In genomic region chr21:45294509-45295291, GRCh38 we compare ENCODE assay signal across 9 cellular contexts. TPM values are rescaled to one million over a fixed set of nuclear protein-coding genes. Genes with fewer than 3 reads are reported as not detected.
A peak's percentile ranks its signal among the peaks of the same experiment; 100 is the strongest.
DNase-seq lines count a peak whose midpoint lies in the region; ATAC-seq and TF ChIP-seq lines count a peak whose summit lies in the region.
"Had no signal": no experiment of that assay in that cellular context is flagged by ENCODE, and none has a peak within 500 bp of the region (broad histone marks: within the 10 kb centered on the region; RNA-seq: fewer than 3 reads in every experiment).

No MANE protein-coding gene starts in this region.

- no TSS peak for BruUV-seq in Calu3 (replicated peaks; lab: Mats Ljungman, UMichigan)

- 42 to 57% (median 53%) methylated on average over 36 to 40 of the region's 40 CpGs for WGBS in stomach, 5 donors

- H3K27ac ChIP-seq in stomach = peak overlapping the region; percentile 88 to 93 (median 90)

- H3K36me3 Mint-ChIP-seq in HFFc6 (ENCODE audit: low read depth) = peaks cover 23% of the 10 kb centered on the region
- peaks cover 31% of the 10 kb centered on the region for H3K36me3 Mint-ChIP-seq in brain
- H3K36me3 Mint-ChIP-seq in Calu3 (ENCODE audit: insufficient read depth, unreplicated experiment) = peaks cover 9% of the 10 kb centered on the region

- H3K9me3 Mint-ChIP-seq in HFFc6 (peaks cover 10% of the 10 kb centered on the region; the same call in 1 of the 2 replicates), brain (peaks cover 4 to 10% (median 8%) of the 10 kb centered on the region in 5 experiments), Calu3 (ENCODE audit: low read depth, unreplicated experiment) (no peaks in the 10 kb centered on the region)
- H3K9me3 Mint-ChIP-seq: activated naive CD8-positive, alpha-beta T cell treated with anti-CD3 and anti-CD28 coated beads, Interleukin-2, amount 50 U/mL, for 24 hours had no signal

- peak overlapping the region; percentile 92 for H3K27ac Mint-ChIP-seq in HFFc6
- H3K27ac Mint-ChIP-seq in brain = peak overlapping the region in 4 of 5 experiments; percentile 66 to 92 (median 78)
- H3K27ac Mint-ChIP-seq in Calu3 (ENCODE audit: unreplicated experiment) = no peak overlapping the region
- H3K27ac Mint-ChIP-seq: activated naive CD8-positive, alpha-beta T cell treated with anti-CD3 and anti-CD28 coated beads, Interleukin-2, amount 50 U/mL, for 24 hours had no signal

- TF ChIP-seq EP300 in stomach (IDR thresholded peaks at IDR 0.05) = peak; percentile 97

- H3K27me3 Mint-ChIP-seq in HFFc6 (ENCODE audit: insufficient read depth) = peaks cover 11% of the 10 kb centered on the region
- no peaks in the 10 kb centered on the region for H3K27me3 Mint-ChIP-seq in brain
- H3K27me3 Mint-ChIP-seq in Calu3 (ENCODE audit: unreplicated experiment) = no peaks in the 10 kb centered on the region

- CTCF ChIA-PET in Calu3 (lab: Charles Lee) = no interaction called here

- H3K9me3 ChIP-seq in stomach = no peaks in the 10 kb centered on the region

- ATAC-seq in HG03439 (IDR thresholded peaks at IDR 0.05; ENCODE audit: unreplicated experiment) = no peak
- ATAC-seq: activated naive CD8-positive, alpha-beta T cell treated with anti-CD3 and anti-CD28 coated beads, Interleukin-2, amount 50 U/mL, for 24 hours had no signal

- H3K4me1 Mint-ChIP-seq in HFFc6 (ENCODE audit: low read depth) (peaks cover 75% of the 10 kb centered on the region), brain (peaks cover 59% of the 10 kb centered on the region), Calu3 (ENCODE audit: low read depth, unreplicated experiment) (no peaks in the 10 kb centered on the region)

- TF ChIP-seq CTCF in HFFc6 (IDR thresholded peaks at IDR 0.05) (no peak), brain (conservative IDR thresholded peaks at IDR 0.05) (no peak), stomach (IDR thresholded peaks at IDR 0.05) (no peak), Calu3 (IDR thresholded peaks at IDR 0.05; ENCODE audit: unreplicated experiment) (no peak)

- H3K4me3 Mint-ChIP-seq in HFFc6 (peak overlapping the region; percentile 74), brain (peak overlapping the region in 4 of 5 experiments; percentile 12 to 74 (median 52)), Calu3 (ENCODE audit: low read depth, unreplicated experiment) (no peak overlapping the region)
- H3K4me3 Mint-ChIP-seq: activated naive CD8-positive, alpha-beta T cell treated with anti-CD3 and anti-CD28 coated beads, Interleukin-2, amount 50 U/mL, for 24 hours had no signal

- H3K36me3 ChIP-seq in stomach = no peaks in the 10 kb centered on the region

- intact Hi-C loops in stomach (cut with DNase I; ENCODE audit: low total_unique reads) = loop anchor here (5.0 kb wide), 1 partner anchor 148 kb away; no protein-coding TSS in a partner anchor
- intact Hi-C loops in Calu3 (cut with micrococcal nuclease; ENCODE audit: unreplicated experiment) = no loop called here

- no peak overlapping the region for H3K4me3 ChIP-seq in stomach

- TF ChIP-seq POLR2A in stomach (IDR thresholded peaks at IDR 0.05) = no peak

- H3K27me3 ChIP-seq in stomach = peaks cover 0 to 24% (median 12%) of the 10 kb centered on the region in 3 donors

- peaks cover 34 to 43% (median 38%) of the 10 kb centered on the region in 4 donors for H3K4me1 ChIP-seq in stomach

- DNase-seq in HFFc6 = peak; percentile 98
- peak; percentile 87 for DNase-seq in kidney glomerular epithelial cell (lab: John Stamatoyannopoulos, UW)
- peak; percentile 54 for DNase-seq in stomach
- DNase-seq in Calu3 = no peak
- DNase-seq in CD1c-positive myeloid dendritic cell (ENCODE audit: extremely low spot score) = no peak
- no peak for DNase-seq in GM19240 (ENCODE audit: insufficient read length, low spot score)
- DNase-seq: activated naive CD8-positive, alpha-beta T cell treated with anti-CD3 and anti-CD28 coated beads, Interleukin-2, amount 50 U/mL, for 24 hours had no signal

RNA-seq across cellular contexts. Expression of gene POFUT2, which starts 7.0 kb away (rescaled TPM):
- 100 to 1,000 TPM in 1 of 6 experiments, 10 to 100 TPM in 5; 78.2 to 112 (median 80.3) TPM for total RNA-seq in HFFc6 (2021; fragmentation: NEBNext Ultra II Directional; extraction: Animal tissue kit (Norgen Biotek cat#: 25700))
- polyA plus RNA-seq in brain (ENCODE audit: insufficient read depth, low read depth, low replicate concordance) = 11.5 TPM
- 10 to 100 TPM; 19.2 to 34.2 (median 29.3) TPM for total RNA-seq in stomach
- polyA plus RNA-seq in stomach = 10 to 100 TPM in 1 of 3 donors, 1 to 10 TPM in 2; 7.4 to 15.9 (median 9.5) TPM
- total RNA-seq in Calu3 (2022) = 31.4 and 32.9 TPM in 2 replicates

Comparison
In these comparisons a context has a peak if more than half of its experiments do, and no peak if none do; other contexts are left out.
1. DNase-seq: peak in HFFc6 (single experiment), kidney glomerular epithelial cell (single experiment) and stomach (single experiment); none in Calu3 (single experiment), CD1c-positive myeloid dendritic cell (single experiment) and GM19240 (single experiment).